ENCODE assay signal across 1 cellular context in the genomic region with DNA sequence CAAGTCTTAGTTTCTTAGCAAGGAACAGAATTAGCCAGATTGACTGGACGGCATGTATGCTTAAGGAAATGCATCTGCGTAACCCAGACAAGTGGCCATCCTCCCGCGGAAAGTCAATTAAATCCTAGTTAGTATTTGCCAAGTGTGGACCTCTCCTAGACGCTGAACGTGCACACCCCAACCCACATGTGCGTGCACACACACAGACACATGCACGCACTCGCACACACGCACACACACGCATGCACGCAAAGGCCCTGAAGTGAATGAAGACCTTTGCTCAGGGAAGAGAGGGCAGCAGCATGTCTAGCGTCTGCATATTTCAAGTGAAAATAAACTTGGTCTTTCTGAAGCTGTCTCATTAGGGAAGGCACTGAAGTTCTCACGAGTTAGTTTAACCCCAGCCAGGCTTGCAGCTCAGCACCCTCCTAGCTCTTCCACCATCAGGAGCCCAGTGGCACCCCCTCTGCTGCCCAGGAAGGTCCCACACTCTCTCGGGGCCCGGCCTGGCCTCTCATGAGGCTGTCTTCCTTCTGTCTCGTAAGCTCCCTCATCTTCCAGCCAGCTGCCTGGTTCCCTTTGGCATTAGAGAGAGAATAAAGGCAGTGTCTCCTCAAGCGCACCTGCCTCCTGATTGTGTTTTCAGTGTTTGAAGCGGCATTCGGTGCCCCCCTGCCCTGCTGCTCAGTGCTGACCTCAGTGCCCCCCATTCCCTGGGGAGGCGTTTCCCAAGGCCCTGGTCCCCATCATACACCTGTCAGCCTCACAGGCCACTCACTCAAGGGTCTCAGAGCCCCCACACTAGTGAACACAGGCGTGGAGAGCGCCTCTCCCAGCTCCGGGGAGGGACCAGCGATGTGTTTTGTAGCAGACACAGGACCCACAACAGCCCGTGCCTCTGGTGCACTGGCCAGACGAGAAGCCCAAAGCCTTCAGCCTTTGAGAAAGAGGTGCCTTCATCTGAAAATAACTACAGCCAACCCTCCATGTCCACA.
TF ChIP-seq lines count a peak whose summit lies in the region.

No MANE protein-coding gene starts in this region.

TF ChIP-seq in HepG2, 621 proteins besides CTCF, POLR2A, EP300 and RAD21:
- TF ChIP-seq AGO2 (optimal IDR thresholded peaks at IDR 0.05; ENCODE audit: low read depth, low read length): peak; percentile 17
- TF ChIP-seq, protein P1, sequence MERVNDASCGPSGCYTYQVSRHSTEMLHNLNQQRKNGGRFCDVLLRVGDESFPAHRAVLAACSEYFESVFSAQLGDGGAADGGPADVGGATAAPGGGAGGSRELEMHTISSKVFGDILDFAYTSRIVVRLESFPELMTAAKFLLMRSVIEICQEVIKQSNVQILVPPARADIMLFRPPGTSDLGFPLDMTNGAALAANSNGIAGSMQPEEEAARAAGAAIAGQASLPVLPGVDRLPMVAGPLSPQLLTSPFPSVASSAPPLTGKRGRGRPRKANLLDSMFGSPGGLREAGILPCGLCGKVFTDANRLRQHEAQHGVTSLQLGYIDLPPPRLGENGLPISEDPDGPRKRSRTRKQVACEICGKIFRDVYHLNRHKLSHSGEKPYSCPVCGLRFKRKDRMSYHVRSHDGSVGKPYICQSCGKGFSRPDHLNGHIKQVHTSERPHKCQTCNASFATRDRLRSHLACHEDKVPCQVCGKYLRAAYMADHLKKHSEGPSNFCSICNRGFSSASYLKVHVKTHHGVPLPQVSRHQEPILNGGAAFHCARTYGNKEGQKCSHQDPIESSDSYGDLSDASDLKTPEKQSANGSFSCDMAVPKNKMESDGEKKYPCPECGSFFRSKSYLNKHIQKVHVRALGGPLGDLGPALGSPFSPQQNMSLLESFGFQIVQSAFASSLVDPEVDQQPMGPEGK (CRISPR knock-in tag; IDR thresholded peaks at IDR 0.05): no peak
- TF ChIP-seq, protein P2, sequence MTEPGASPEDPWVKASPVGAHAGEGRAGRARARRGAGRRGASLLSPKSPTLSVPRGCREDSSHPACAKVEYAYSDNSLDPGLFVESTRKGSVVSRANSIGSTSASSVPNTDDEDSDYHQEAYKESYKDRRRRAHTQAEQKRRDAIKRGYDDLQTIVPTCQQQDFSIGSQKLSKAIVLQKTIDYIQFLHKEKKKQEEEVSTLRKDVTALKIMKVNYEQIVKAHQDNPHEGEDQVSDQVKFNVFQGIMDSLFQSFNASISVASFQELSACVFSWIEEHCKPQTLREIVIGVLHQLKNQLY (CRISPR knock-in tag; IDR thresholded peaks at IDR 0.05): no peak
